In genomic region chr2:47950340-47951280, GRCh38 we compare ENCODE assay signal across 17 cellular contexts. TPM values are rescaled to one million over a fixed set of nuclear protein-coding genes. Genes with fewer than 3 reads are reported as not detected.
DNase-seq lines count a peak whose midpoint lies in the region; ATAC-seq and TF ChIP-seq lines count a peak whose summit lies in the region.
"Had no signal": no experiment of that assay in that cellular context is flagged by ENCODE, and none has a peak within 500 bp of the region (broad histone marks: within the 10 kb centered on the region; RNA-seq: fewer than 3 reads in every experiment).

No MANE protein-coding gene starts in this region.

- TF ChIP-seq CTCF in choroid plexus epithelial cell (conservative IDR thresholded peaks at IDR 0.05; ENCODE audit: low read depth, low read length) (no peak), nephron (IDR thresholded peaks at IDR 0.05; ENCODE audit: unreplicated experiment in 3 of 3) (no peak)

- H3K36me3 Mint-ChIP-seq in nephron (ENCODE audit: low read depth) = no peaks in the 10 kb centered on the region
- H3K36me3 Mint-ChIP-seq: CD8-positive, alpha-beta T cell had no signal

- peak overlapping the region in 2 of 3 experiments; percentile 43 to 73 for H3K27ac Mint-ChIP-seq in nephron
- H3K27ac Mint-ChIP-seq: CD8-positive, alpha-beta T cell had no signal

- DNase-seq in NCI-H82 (lab: John Stamatoyannopoulos, UW) (peak; percentile 40), NCI-H82 treated with DMSO at 0.1 percent for 48 hours (lab: John Stamatoyannopoulos, UW; ENCODE audit: unreplicated experiment) (no peak), SK-N-DZ (ENCODE audit: low spot score) (peak; percentile 13), choroid plexus epithelial cell (ENCODE audit: low read depth) (peak; percentile 14), NCI-H526 (lab: John Stamatoyannopoulos, UW) (no peak), HT-29 (ENCODE audit: low spot score) (no peak)
- DNase-seq: 8988T; CD8-positive, alpha-beta T cell; MV-4-11; NCI-H1417 treated with DMSO at 0.1 percent for 48 hours; NCI-H2029; NCI-H510A treated with DMSO at 0.1 percent for 48 hours; OCI-M1; SIG-M5 had no signal

- no peak overlapping the region for H3K4me3 Mint-ChIP-seq in nephron
- H3K4me3 Mint-ChIP-seq: CD8-positive, alpha-beta T cell had no signal

- H3K4me3 ChIP-seq in choroid plexus epithelial cell (ENCODE audit: low read depth, low read length) = no peak overlapping the region
- H3K4me3 ChIP-seq: BLaER1 had no signal

- no peak for ATAC-seq in GM19324 (IDR thresholded peaks at IDR 0.05; ENCODE audit: low FRiP score, unreplicated experiment)
- ATAC-seq: CD8-positive, alpha-beta T cell had no signal

- H3K4me1 Mint-ChIP-seq in nephron = peaks cover 7% of the 10 kb centered on the region

- H3K27me3 Mint-ChIP-seq in nephron (ENCODE audit: low read depth) = no peaks in the 10 kb centered on the region

- H3K9me3 Mint-ChIP-seq in nephron = no peaks in the 10 kb centered on the region
- H3K9me3 Mint-ChIP-seq: CD8-positive, alpha-beta T cell had no signal

RNA-seq across cellular contexts. Expression of gene FBXO11, which starts 44.3 kb away (rescaled TPM):
- 25.0 and 27.3 TPM in 2 replicates for polyA plus RNA-seq in SK-N-DZ (2014; cell fraction: cytosol; rRNA removed)
- 42.0 and 46.7 TPM in 2 replicates for polyA plus RNA-seq in SK-N-DZ (2014; cell fraction: nucleus; rRNA removed)
- 12.0 and 22.8 TPM in 2 replicates for total RNA-seq in HT-29 (2014; rRNA removed; shearing (Covaris generic))

Comparison
In these comparisons a context has a peak if more than half of its experiments do, and no peak if none do; other contexts are left out.
1. DNase-seq: peak in NCI-H82 (single experiment), SK-N-DZ (single experiment) and choroid plexus epithelial cell (single experiment); none in NCI-H82 treated with DMSO at 0.1 percent for 48 hours (single experiment), NCI-H526 (0 of 2) and HT-29 (single experiment).